8 cellular contexts compared by ENCODE assay signal in genomic region chr4:47485047-47485692, GRCh38. TPM values are rescaled to one million over a fixed set of nuclear protein-coding genes. Genes with fewer than 3 reads are reported as not detected.
DNase-seq lines count a peak whose midpoint lies in the region; ATAC-seq and TF ChIP-seq lines count a peak whose summit lies in the region.

ATP10D (plus strand) TSS chr4:47485275; CDS start chr4:47512541, 27,266 bp downstream.

- peaks cover 10% of the 10 kb centered on the region for H3K27me3 Mint-ChIP-seq in activated CD4-positive, alpha-beta T cell treated with anti-CD3 and anti-CD28 coated beads, Interleukin-2, amount 10 ng/mL, durations not matched to agents 24 days and 14 days

- H3K4me1 Mint-ChIP-seq in activated CD4-positive, alpha-beta T cell treated with anti-CD3 and anti-CD28 coated beads, Interleukin-2, amount 10 ng/mL, durations not matched to agents 24 days and 14 days, result peaks cover 21% of the 10 kb centered on the region

- no peaks in the 10 kb centered on the region for H3K9me3 Mint-ChIP-seq in activated CD4-positive, alpha-beta T cell treated with anti-CD3 and anti-CD28 coated beads, Interleukin-2, amount 10 ng/mL, durations not matched to agents 24 days and 14 days

- ATAC-seq in HG03378 (IDR thresholded peaks at IDR 0.05; ENCODE audit: unreplicated experiment) (peak; percentile 90), left colon (peak; percentile 99)

- TF ChIP-seq POLR2A in GM19099 (IDR thresholded peaks at IDR 0.05; ENCODE audit: extremely low read depth, insufficient read length, low read depth), result peak; percentile 96

- no peaks in the 10 kb centered on the region for H3K36me3 Mint-ChIP-seq in activated CD4-positive, alpha-beta T cell treated with anti-CD3 and anti-CD28 coated beads, Interleukin-2, amount 10 ng/mL, durations not matched to agents 24 days and 14 days (ENCODE audit: low read depth)

- DNase-seq in Ammon's horn (ENCODE audit: low spot score) (peak; percentile 99), NCI-H510A (lab: John Stamatoyannopoulos, UW) (peak; percentile 47), cortex of kidney (lab: John Stamatoyannopoulos, UW) (peak; percentile 17), left colon (peak; percentile 96 to 97)
- peak; percentile 93 for DNase-seq in activated CD4-positive, alpha-beta T cell treated with anti-CD3 and anti-CD28 coated beads, Interleukin-2, amount 10 ng/mL, durations not matched to agents 24 days and 14 days
- peak; percentile 46 to 65 for DNase-seq in stimulated activated CD4-positive, alpha-beta T cell treated with anti-CD3 and anti-CD28 coated beads, Interleukin-1b, Interleukin-23, amount 100 ng/mL, for 4 hours (ENCODE audit: low read depth in 2 of 2)

- peak within 1 kb of the TSS; percentile 93 for H3K4me3 Mint-ChIP-seq in activated CD4-positive, alpha-beta T cell treated with anti-CD3 and anti-CD28 coated beads, Interleukin-2, amount 10 ng/mL, durations not matched to agents 24 days and 14 days

- peak within 1 kb of the TSS; percentile 85 for H3K27ac Mint-ChIP-seq in activated CD4-positive, alpha-beta T cell treated with anti-CD3 and anti-CD28 coated beads, Interleukin-2, amount 10 ng/mL, durations not matched to agents 24 days and 14 days

- intact Hi-C loops in activated CD4-positive, alpha-beta T cell treated with anti-CD3 and anti-CD28 coated beads, Interleukin-2, amount 10 ng/mL, durations not matched to agents 24 days and 14 days (cut with micrococcal nuclease), result loop anchor here (1.0 to 5.0 kb wide), 2 partner anchors 22 to 47 kb away; partner anchors contain the start of gene COMMD8
- intact Hi-C loops in left colon (cut with DNase I, micrococcal nuclease), result no loop called here

RNA-seq across cellular contexts. Expression of gene ATP10D, which starts in this region (rescaled TPM):
- 0.71 and 1.3 TPM in 2 replicates for total RNA-seq in activated CD4-positive, alpha-beta T cell treated with anti-CD3 and anti-CD28 coated beads, Interleukin-2, amount 10 ng/mL, durations not matched to agents 24 days and 14 days
- total RNA-seq in left colon, result 10 to 100 TPM in 1 of 2 donors, 1 to 10 TPM in 1; 9.1 to 15.1 TPM

Comparison
In these comparisons a context has a peak if more than half of its experiments do, and no peak if none do; other contexts are left out.
1. Peak in every context shown above with its lines: DNase-seq and ATAC-seq.
2. DNase-seq: peak in every context shown above with its lines; median percentile 99 in Ammon's horn; 96 in left colon; 93 in activated CD4-positive, alpha-beta T cell treated with anti-CD3 and anti-CD28 coated beads, Interleukin-2, amount 10 ng/mL, durations not matched to agents 24 days and 14 days; 56 in stimulated activated CD4-positive, alpha-beta T cell treated with anti-CD3 and anti-CD28 coated beads, Interleukin-1b, Interleukin-23, amount 100 ng/mL, for 4 hours; 47 in NCI-H510A; 17 in cortex of kidney.